Comparison of ENCODE assay signal across 20 cellular contexts in the genomic region with DNA sequence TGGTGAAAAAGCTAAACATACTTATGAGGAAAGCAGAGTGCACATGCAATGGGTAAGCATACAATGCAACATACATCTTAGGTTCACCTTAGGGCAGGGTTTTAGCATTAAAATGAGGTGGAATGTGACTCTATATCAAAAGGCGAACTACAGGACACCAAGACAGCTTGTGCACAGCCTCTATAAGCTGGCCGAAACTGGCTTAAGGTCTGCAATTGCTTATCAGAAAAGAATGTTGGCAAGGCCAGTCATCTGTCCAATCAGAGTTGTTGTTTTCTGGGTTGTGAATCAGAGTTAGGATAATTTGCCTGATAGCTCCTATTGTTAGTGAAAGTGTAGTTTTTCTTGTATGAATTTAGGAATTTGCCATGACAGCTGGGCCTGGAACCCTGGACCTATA.
DNase-seq lines count a peak whose midpoint lies in the region; ATAC-seq, FAIRE-seq and TF ChIP-seq lines count a peak whose summit lies in the region.
"Had no signal": no experiment of that assay in that cellular context is flagged by ENCODE, and none has a peak within 500 bp of the region (broad histone marks: within the 10 kb centered on the region; RNA-seq: fewer than 3 reads in every experiment).

No MANE protein-coding gene starts in this region.

- H3K4me3 Mint-ChIP-seq in astrocyte (ENCODE audit: unreplicated experiment), result no peak overlapping the region
- no peak overlapping the region for H3K4me3 Mint-ChIP-seq in activated T-cell treated with anti-CD3 and anti-CD28 coated beads, Interleukin-2, amount 50 U/mL, for 4 hours
- H3K4me3 Mint-ChIP-seq in stimulated activated memory B cell treated with anti-CD40 and anti-IgM and Interleukin-4, amounts not matched to agents 10 μg/mL and 1 μg/mL and 100 μg/mL, for 72 hours, result no peak overlapping the region
- H3K4me3 Mint-ChIP-seq in nephron progenitor cell, result no peak overlapping the region
- H3K4me3 Mint-ChIP-seq: activated T-helper 17 cell treated with anti-CD3 and anti-CD28 coated beads, Interleukin-2, amount 50 U/mL, for 72 hours; brain; immature natural killer cell; T-helper 17 cell had no signal

- peak overlapping the region; percentile 8 for H3K27ac ChIP-seq in astrocyte (ENCODE audit: low read depth, low read length)
- H3K27ac ChIP-seq: heart right ventricle, pancreas, suprapubic skin had no signal

- DNase-seq in HT1080 (ENCODE audit: low read depth), result peak; percentile 38
- DNase-seq in astrocyte (ENCODE audit: low read depth), result peak; percentile 77
- peak; percentile 1 for DNase-seq in fibroblast of the aortic adventitia (ENCODE audit: low read depth)
- peak; percentile 24 for DNase-seq in mucosa of gallbladder (ENCODE audit: low spot score)
- DNase-seq in activated T-cell treated with anti-CD3 and anti-CD28 coated beads, Interleukin-2, amount 50 U/mL, for 4 hours, result no peak
- DNase-seq in activated CD4-positive, CD25-positive, alpha-beta regulatory T cell (lab: John Stamatoyannopoulos, UW), result no peak
- no peak for DNase-seq in nephron progenitor cell
- DNase-seq: C1 segment of cervical spinal cord, heart right ventricle, immature natural killer cell, NCI-H2081 treated with DMSO at 0.1 percent for 48 hours, pancreas, T-helper 17 cell had no signal

- no peak overlapping the region for H3K4me3 ChIP-seq in astrocyte (ENCODE audit: insufficient read depth, low read depth, low read length)
- no peak overlapping the region for H3K4me3 ChIP-seq in fibroblast of the aortic adventitia (ENCODE audit: low read depth, low read length)
- H3K4me3 ChIP-seq: heart right ventricle, lung, pancreas, suprapubic skin had no signal

- H3K79me2 ChIP-seq in astrocyte (ENCODE audit: insufficient read depth, low read length), result no peaks in the 10 kb centered on the region

- H3K4me2 ChIP-seq in astrocyte (ENCODE audit: low read length), result peak overlapping the region; percentile 24

- TF ChIP-seq CTCF in astrocyte (IDR thresholded peaks at IDR 0.05; ENCODE audit: insufficient read depth, low read depth, low read length), result no peak
- TF ChIP-seq CTCF in fibroblast of the aortic adventitia (IDR thresholded peaks at IDR 0.05; ENCODE audit: insufficient read depth, low read length), result no peak
- no peak for TF ChIP-seq CTCF in nephron progenitor cell (IDR thresholded peaks at IDR 0.05)

- no peaks in the 10 kb centered on the region for H3K27me3 ChIP-seq in astrocyte (ENCODE audit: insufficient read depth, low read length)
- H3K27me3 ChIP-seq: heart right ventricle, suprapubic skin had no signal

- H3K9me3 Mint-ChIP-seq in astrocyte (ENCODE audit: unreplicated experiment) (no peaks in the 10 kb centered on the region), nephron progenitor cell (no peaks in the 10 kb centered on the region)
- H3K9me3 Mint-ChIP-seq in activated T-cell treated with anti-CD3 and anti-CD28 coated beads, Interleukin-2, amount 50 U/mL, for 4 hours, result peaks cover 4% of the 10 kb centered on the region
- no peaks in the 10 kb centered on the region for H3K9me3 Mint-ChIP-seq in stimulated activated memory B cell treated with anti-CD40 and anti-IgM and Interleukin-4, amounts not matched to agents 10 μg/mL and 1 μg/mL and 100 μg/mL, for 72 hours
- H3K9me3 Mint-ChIP-seq: brain had no signal

- H3K36me3 Mint-ChIP-seq in astrocyte (ENCODE audit: low read depth, unreplicated experiment) (no peaks in the 10 kb centered on the region), nephron progenitor cell (ENCODE audit: low read depth) (no peaks in the 10 kb centered on the region)
- no peaks in the 10 kb centered on the region for H3K36me3 Mint-ChIP-seq in activated T-cell treated with anti-CD3 and anti-CD28 coated beads, Interleukin-2, amount 50 U/mL, for 4 hours (ENCODE audit: insufficient read depth)
- H3K36me3 Mint-ChIP-seq in stimulated activated memory B cell treated with anti-CD40 and anti-IgM and Interleukin-4, amounts not matched to agents 10 μg/mL and 1 μg/mL and 100 μg/mL, for 72 hours, result no peaks in the 10 kb centered on the region
- H3K36me3 Mint-ChIP-seq: brain had no signal

- peak overlapping the region; percentile 13 for H3K27ac Mint-ChIP-seq in astrocyte (ENCODE audit: unreplicated experiment)
- H3K27ac Mint-ChIP-seq in stimulated activated memory B cell treated with anti-CD40 and anti-IgM and Interleukin-4, amounts not matched to agents 10 μg/mL and 1 μg/mL and 100 μg/mL, for 72 hours, result no peak overlapping the region
- no peak overlapping the region for H3K27ac Mint-ChIP-seq in nephron progenitor cell
- H3K27ac Mint-ChIP-seq: activated naive CD4-positive, alpha-beta T cell treated with anti-CD3 and anti-CD28 coated beads, Interleukin-2, amount 50 U/mL, for 72 hours; activated T-helper 17 cell treated with anti-CD3 and anti-CD28 coated beads, Interleukin-2, amount 50 U/mL, for 72 hours; T-helper 17 cell had no signal

- no peaks in the 10 kb centered on the region for H3K36me3 ChIP-seq in astrocyte (ENCODE audit: insufficient read depth, low read length)
- H3K36me3 ChIP-seq: heart right ventricle, pancreas, suprapubic skin had no signal

- H4K20me1 ChIP-seq in astrocyte (ENCODE audit: insufficient read depth, low read length), result no peaks in the 10 kb centered on the region

- H3K27me3 Mint-ChIP-seq in astrocyte (ENCODE audit: low read depth, unreplicated experiment) (no peaks in the 10 kb centered on the region), nephron progenitor cell (ENCODE audit: low read depth, poor library complexity) (no peaks in the 10 kb centered on the region)
- H3K27me3 Mint-ChIP-seq in activated T-cell treated with anti-CD3 and anti-CD28 coated beads, Interleukin-2, amount 50 U/mL, for 4 hours (ENCODE audit: low read depth), result no peaks in the 10 kb centered on the region
- no peaks in the 10 kb centered on the region for H3K27me3 Mint-ChIP-seq in stimulated activated memory B cell treated with anti-CD40 and anti-IgM and Interleukin-4, amounts not matched to agents 10 μg/mL and 1 μg/mL and 100 μg/mL, for 72 hours
- H3K27me3 Mint-ChIP-seq: activated T-helper 17 cell treated with anti-CD3 and anti-CD28 coated beads, Interleukin-2, amount 50 U/mL, for 72 hours; brain; T-helper 17 cell had no signal

- no peak for FAIRE-seq in astrocyte (lab: Jason Lieb, UNC)
- FAIRE-seq: pancreas, RCC 7860 had no signal

- H3K4me1 Mint-ChIP-seq in astrocyte (ENCODE audit: low read depth, unreplicated experiment) (peaks cover 6% of the 10 kb centered on the region), nephron progenitor cell (no peaks in the 10 kb centered on the region)
- no peaks in the 10 kb centered on the region for H3K4me1 Mint-ChIP-seq in activated T-cell treated with anti-CD3 and anti-CD28 coated beads, Interleukin-2, amount 50 U/mL, for 4 hours (ENCODE audit: low read depth)
- H3K4me1 Mint-ChIP-seq in stimulated activated memory B cell treated with anti-CD40 and anti-IgM and Interleukin-4, amounts not matched to agents 10 μg/mL and 1 μg/mL and 100 μg/mL, for 72 hours, result no peaks in the 10 kb centered on the region
- H3K4me1 Mint-ChIP-seq: activated T-helper 17 cell treated with anti-CD3 and anti-CD28 coated beads, Interleukin-2, amount 50 U/mL, for 72 hours; immature natural killer cell; T-helper 17 cell had no signal

- H2AFZ ChIP-seq in astrocyte (ENCODE audit: low read depth, low read length), result peak overlapping the region; percentile 48

- peaks cover 8% of the 10 kb centered on the region for H3K4me1 ChIP-seq in astrocyte (ENCODE audit: insufficient read depth, low read length)
- H3K4me1 ChIP-seq: heart right ventricle, suprapubic skin had no signal

- H3K9ac ChIP-seq in astrocyte (ENCODE audit: low read length), result no peak overlapping the region

- ATAC-seq in activated T-cell treated with anti-CD3 and anti-CD28 coated beads, Interleukin-2, amount 50 U/mL, for 4 hours, result no peak
- no peak for ATAC-seq in stimulated activated memory B cell treated with anti-CD40 and anti-IgM and Interleukin-4, amounts not matched to agents 10 μg/mL and 1 μg/mL and 100 μg/mL, for 72 hours
- ATAC-seq: activated naive CD4-positive, alpha-beta T cell treated with anti-CD3 and anti-CD28 coated beads, Interleukin-2, amount 50 U/mL, for 72 hours; activated T-helper 17 cell treated with anti-CD3 and anti-CD28 coated beads, Interleukin-2, amount 50 U/mL, for 72 hours; heart right ventricle; T-helper 17 cell had no signal

- no peaks in the 10 kb centered on the region for H3K9me3 ChIP-seq in astrocyte (ENCODE audit: insufficient read depth, low read depth, low read length)
- H3K9me3 ChIP-seq: heart right ventricle, pancreas, suprapubic skin had no signal

Comparison
In these comparisons a context has a peak if more than half of its experiments do, and no peak if none do; other contexts are left out.
1. DNase-seq: peak in HT1080 (single experiment), astrocyte (single experiment), fibroblast of the aortic adventitia (single experiment) and mucosa of gallbladder (single experiment); none in activated T-cell treated with anti-CD3 and anti-CD28 coated beads, Interleukin-2, amount 50 U/mL, for 4 hours (single experiment), activated CD4-positive, CD25-positive, alpha-beta regulatory T cell (0 of 4) and nephron progenitor cell (single experiment).